9 cellular contexts compared by ENCODE assay signal in the genomic region with DNA sequence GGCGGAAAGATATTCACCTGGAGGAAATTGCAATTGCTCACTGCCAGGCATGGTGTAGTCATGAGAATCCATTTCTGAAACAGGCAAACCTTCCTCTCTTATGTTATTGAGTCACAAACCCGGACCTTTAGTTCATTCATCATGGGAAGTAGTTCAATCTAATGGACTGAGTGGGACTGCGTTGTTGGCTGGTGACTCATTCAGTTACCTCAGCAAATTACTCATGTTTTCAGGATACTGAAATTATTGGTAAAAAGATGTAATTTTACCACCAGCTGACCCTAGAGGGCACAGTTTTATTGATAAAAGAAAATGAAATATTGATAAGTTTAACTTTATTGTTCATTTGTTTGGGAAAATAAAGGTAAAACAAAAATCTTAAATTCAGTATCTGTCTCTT.
DNase-seq lines count a peak whose midpoint lies in the region; ATAC-seq lines count a peak whose summit lies in the region.
"Had no signal": no experiment of that assay in that cellular context is flagged by ENCODE, and none has a peak within 500 bp of the region (broad histone marks: within the 10 kb centered on the region; RNA-seq: fewer than 3 reads in every experiment).

No MANE protein-coding gene starts in this region.

- DNase-seq in 8988T (peak; percentile 37), dedifferentiated amniotic fluid mesenchymal stem cell (ENCODE audit: extremely low spot score) (peak; percentile 79), NCI-H1694 treated with DMSO at 0.1 percent for 48 hours (lab: John Stamatoyannopoulos, UW) (no peak), cerebellar cortex (ENCODE audit: low spot score) (no peak)
- DNase-seq in activated CD4-positive, CD25-positive, alpha-beta regulatory T cell (lab: John Stamatoyannopoulos, UW) = no peak
- DNase-seq: Right ventricle myocardium superior had no signal

- ATAC-seq in GM18870 (IDR thresholded peaks at IDR 0.05; ENCODE audit: unreplicated experiment) = peak; percentile 90
- ATAC-seq in HG03442 (IDR thresholded peaks at IDR 0.05; ENCODE audit: unreplicated experiment) = peak; percentile 71
- no peak for ATAC-seq in HG02763 (IDR thresholded peaks at IDR 0.05; ENCODE audit: unreplicated experiment)

Comparison
In these comparisons a context has a peak if more than half of its experiments do, and no peak if none do; other contexts are left out.
1. DNase-seq: peak in 8988T (single experiment) and dedifferentiated amniotic fluid mesenchymal stem cell (single experiment); none in NCI-H1694 treated with DMSO at 0.1 percent for 48 hours (single experiment), cerebellar cortex (single experiment) and activated CD4-positive, CD25-positive, alpha-beta regulatory T cell (0 of 4).